Comparison of ENCODE assay signal across 8 cellular contexts in genomic region chr1:40161888-40162397, GRCh38. TPM values are rescaled to one million over a fixed set of nuclear protein-coding genes. Genes with fewer than 3 reads are reported as not detected.
DNase-seq lines count a peak whose midpoint lies in the region; ATAC-seq and TF ChIP-seq lines count a peak whose summit lies in the region.

No MANE protein-coding gene starts in this region.

- WGBS in tibial nerve, 2 donors = 0 to 1% methylated on average over 16 of the region's 16 CpGs

- peak overlapping the region; percentile 81 for H3K4me3 ChIP-seq in cardiac muscle cell
- H3K4me3 ChIP-seq in SU-DHL-6 (ENCODE audit: insufficient read depth, low read length, poor library complexity, severe bottlenecking) = peak overlapping the region; percentile 80
- H3K4me3 ChIP-seq in tibial nerve = peak overlapping the region; percentile 72 to 99 (median 89)

- H3K27me3 Mint-ChIP-seq in activated CD4-positive, alpha-beta memory T cell treated with anti-CD3 and anti-CD28 coated beads, Interleukin-2, amount 10 ng/mL, durations not matched to agents 7 days and 5 days = no peaks in the 10 kb centered on the region

- H3K4me1 Mint-ChIP-seq in activated CD4-positive, alpha-beta memory T cell treated with anti-CD3 and anti-CD28 coated beads, Interleukin-2, amount 10 ng/mL, durations not matched to agents 7 days and 5 days = peaks cover 5% of the 10 kb centered on the region

- H3K4me1 ChIP-seq in cardiac muscle cell (ENCODE audit: low read depth) (peaks cover 28% of the 10 kb centered on the region), tibial nerve (peaks cover 0 to 45% (median 28%) of the 10 kb centered on the region in 4 donors)

- no peak for TF ChIP-seq CTCF in cardiac muscle cell (IDR thresholded peaks at IDR 0.05; ENCODE audit: low read depth, low read length)
- no peak for TF ChIP-seq CTCF in SU-DHL-6 (IDR thresholded peaks at IDR 0.05; ENCODE audit: insufficient read depth, low read length, poor library complexity, severe bottlenecking)
- TF ChIP-seq CTCF in tibial nerve (IDR thresholded peaks at IDR 0.05) = no peak

- H3K27ac Mint-ChIP-seq in activated CD4-positive, alpha-beta memory T cell treated with anti-CD3 and anti-CD28 coated beads, Interleukin-2, amount 10 ng/mL, durations not matched to agents 7 days and 5 days = no peak overlapping the region

- no peak for DNase-seq in cardiac muscle cell (ENCODE audit: low read depth in 1 of 2, low spot score in 1 of 2)
- DNase-seq in Right ventricle myocardium inferior (ENCODE audit: missing footprints) = no peak
- peak; percentile 21 for DNase-seq in inferior parietal cortex (ENCODE audit: extremely low spot score)
- DNase-seq in tibial nerve (ENCODE audit: low spot score in 2 of 2) = peak in 1 of 2 donors; percentile 13
- no peak for DNase-seq in activated CD4-positive, alpha-beta memory T cell treated with anti-CD3 and anti-CD28 coated beads, Interleukin-2, amount 10 ng/mL, durations not matched to agents 7 days and 5 days
- no peak for DNase-seq in LoVo (ENCODE audit: low spot score)
- DNase-seq in RPMI8226 = no peak

- H3K4me2 ChIP-seq in SU-DHL-6 (ENCODE audit: low read depth, low read length, poor library complexity, severe bottlenecking) = peak overlapping the region; percentile 95

- no peak for ATAC-seq in Right ventricle myocardium inferior

- TF ChIP-seq POLR2A in tibial nerve (IDR thresholded peaks at IDR 0.05) = no peak

- no peaks in the 10 kb centered on the region; the same call in 1 of the 2 replicates for H3F3A ChIP-seq in SU-DHL-6 (ENCODE audit: insufficient read depth)

- H3K9me3 ChIP-seq in cardiac muscle cell (ENCODE audit: low read depth) (no peaks in the 10 kb centered on the region), SU-DHL-6 (ENCODE audit: insufficient read depth, low read length) (no peaks in the 10 kb centered on the region), tibial nerve (no peaks in the 10 kb centered on the region)

- no peak overlapping the region for H3K4me3 Mint-ChIP-seq in activated CD4-positive, alpha-beta memory T cell treated with anti-CD3 and anti-CD28 coated beads, Interleukin-2, amount 10 ng/mL, durations not matched to agents 7 days and 5 days

- H3K9me3 Mint-ChIP-seq in activated CD4-positive, alpha-beta memory T cell treated with anti-CD3 and anti-CD28 coated beads, Interleukin-2, amount 10 ng/mL, durations not matched to agents 7 days and 5 days = no peaks in the 10 kb centered on the region

- peaks cover 55% of the 10 kb centered on the region for H3K79me2 ChIP-seq in SU-DHL-6 (ENCODE audit: insufficient read depth, low read length)

- H3K9ac ChIP-seq in SU-DHL-6 (ENCODE audit: low read length) = peak overlapping the region; percentile 88

- H4K20me1 ChIP-seq in SU-DHL-6 (ENCODE audit: low read depth, low read length) = peaks cover 42% of the 10 kb centered on the region

- H3K36me3 ChIP-seq in cardiac muscle cell (no peaks in the 10 kb centered on the region), SU-DHL-6 (ENCODE audit: low read length) (no peaks in the 10 kb centered on the region), tibial nerve (no peaks in the 10 kb centered on the region)

- no peaks in the 10 kb centered on the region for H3K9me2 ChIP-seq in SU-DHL-6 (replicated peaks; ENCODE audit: insufficient read depth, low read length)

- POLR2A ChIA-PET in activated CD4-positive, alpha-beta memory T cell treated with anti-CD3 and anti-CD28 coated beads, Interleukin-2, amount 10 ng/mL, durations not matched to agents 7 days and 5 days (lab: Charles Lee) = interaction anchor here (0.8 to 3.7 kb wide), 21 partner anchors 9 to 239 kb away, joined by 3 to 15 read pairs (median 4); partner anchors contain the start of genes CAP1, SMAP2 and ZMPSTE24

- H3K27me3 ChIP-seq in cardiac muscle cell (peaks cover 15% of the 10 kb centered on the region), SU-DHL-6 (ENCODE audit: low read length) (no peaks in the 10 kb centered on the region), tibial nerve (no peaks in the 10 kb centered on the region)

- H3K27ac ChIP-seq in cardiac muscle cell (peak overlapping the region; percentile 99), SU-DHL-6 (ENCODE audit: low read depth, low read length) (peak overlapping the region; percentile 2; the same call in 1 of the 2 replicates), tibial nerve (peak overlapping the region; percentile 94 to 97 (median 96))

- intact Hi-C loops in Right ventricle myocardium inferior (cut with DNase I) = loop anchor here (5.0 kb wide), 1 partner anchor 95 kb away; the partner anchor contains the start of gene ZMPSTE24

- peaks cover 17% of the 10 kb centered on the region for H3K36me3 Mint-ChIP-seq in activated CD4-positive, alpha-beta memory T cell treated with anti-CD3 and anti-CD28 coated beads, Interleukin-2, amount 10 ng/mL, durations not matched to agents 7 days and 5 days (ENCODE audit: low read depth)

- H2AFZ ChIP-seq in SU-DHL-6 (ENCODE audit: low read depth, low read length, severe bottlenecking) = peak overlapping the region; percentile 65

- TF ChIP-seq EP300 in tibial nerve (IDR thresholded peaks at IDR 0.05) = no peak

- CTCF ChIA-PET in activated CD4-positive, alpha-beta memory T cell treated with anti-CD3 and anti-CD28 coated beads, Interleukin-2, amount 10 ng/mL, durations not matched to agents 7 days and 5 days (lab: Charles Lee) = interaction anchor here (0.8 to 3.0 kb wide), 9 partner anchors 9 to 243 kb away, joined by 3 to 15 read pairs (median 5); no protein-coding TSS in a partner anchor

RNA-seq across cellular contexts. Expression of gene RLF, which starts 0.8 kb away (rescaled TPM):
- 19.0 and 27.5 TPM in 2 replicates for total RNA-seq in cardiac muscle cell
- 6.7 and 13.6 TPM in 2 replicates for polyA plus RNA-seq in cardiac muscle cell
- total RNA-seq in Right ventricle myocardium inferior = 12.7 TPM
- total RNA-seq in tibial nerve = 10 to 100 TPM; 20.1 to 23.5 (median 21.5) TPM
- 10 to 100 TPM; 23.8 to 24.6 TPM for total RNA-seq in activated CD4-positive, alpha-beta memory T cell treated with anti-CD3 and anti-CD28 coated beads, Interleukin-2, amount 10 ng/mL, durations not matched to agents 7 days and 5 days

Comparison
In these comparisons a context has a peak if more than half of its experiments do, and no peak if none do; other contexts are left out.
1. H3K27ac ChIP-seq: peak in every context shown above with its lines; median percentile 99 in cardiac muscle cell; 96 in tibial nerve; 2 in SU-DHL-6.